ENCODE assay signal across 9 cellular contexts in genomic region chr6:80163754-80164187, GRCh38. TPM values are rescaled to one million over a fixed set of nuclear protein-coding genes. Genes with fewer than 3 reads are reported as not detected.
DNase-seq lines count a peak whose midpoint lies in the region; ATAC-seq and TF ChIP-seq lines count a peak whose summit lies in the region.
"Had no signal": no experiment of that assay in that cellular context is flagged by ENCODE, and none has a peak within 500 bp of the region (broad histone marks: within the 10 kb centered on the region; RNA-seq: fewer than 3 reads in every experiment).

No MANE protein-coding gene starts in this region.

- H3K27me3 Mint-ChIP-seq in T-helper 17 cell: no peaks in the 10 kb centered on the region
- H3K27me3 Mint-ChIP-seq in neural progenitor cell (ENCODE audit: insufficient read depth, low read depth): no peaks in the 10 kb centered on the region

- no peak overlapping the region for H3K4me2 ChIP-seq in mesenchymal stem cell (ENCODE audit: low read length, poor library complexity, severe bottlenecking)
- no peak overlapping the region for H3K4me2 ChIP-seq in neural progenitor cell

- H3K27me3 ChIP-seq in mesenchymal stem cell (ENCODE audit: control insufficient read depth in 1 of 2, insufficient read depth in 1 of 2, low read length in 2 of 2): no peaks in the 10 kb centered on the region
- H3K27me3 ChIP-seq in neural progenitor cell: no peaks in the 10 kb centered on the region

- H3K27ac ChIP-seq in mesenchymal stem cell (ENCODE audit: low read length, poor library complexity, severe bottlenecking) (no peak overlapping the region), neural progenitor cell (no peak overlapping the region)

- DNase-seq in GM03348 (ENCODE audit: low spot score) (peak; percentile 63), T-helper 17 cell (no peak), mesenchymal stem cell (peak; percentile 80), neural progenitor cell (ENCODE audit: low spot score) (no peak), NCI-H128 (lab: John Stamatoyannopoulos, UW; ENCODE audit: unreplicated experiment) (no peak)
- DNase-seq in NK-92 treated with Interleukin-12 subunit alpha and Interleukin-12 subunit beta, amount 100 ng/mL, for 24 hours (lab: John Stamatoyannopoulos, UW): no peak

- WGBS in mesenchymal stem cell: 32% methylated on average over 3 of the region's 3 CpGs

- no peak overlapping the region for H2BK5ac ChIP-seq in mesenchymal stem cell (ENCODE audit: low read depth, low read length, poor library complexity, severe bottlenecking)

- no peak overlapping the region for H3K27ac Mint-ChIP-seq in T-helper 17 cell
- no peak overlapping the region for H3K27ac Mint-ChIP-seq in neural progenitor cell
- H3K27ac Mint-ChIP-seq: nephron had no signal

- H3K4me3 ChIP-seq in mesenchymal stem cell (ENCODE audit: insufficient read depth in 1 of 2, low read depth in 1 of 2, low read length in 2 of 2): no peak overlapping the region
- no peak overlapping the region for H3K4me3 ChIP-seq in neural progenitor cell

- H2AK5ac ChIP-seq in mesenchymal stem cell (ENCODE audit: low read length, severe bottlenecking): no peak overlapping the region

- H3K4ac ChIP-seq in mesenchymal stem cell (ENCODE audit: low read depth in 1 of 2, low read length in 2 of 2): no peak overlapping the region

- H3K4me1 ChIP-seq in mesenchymal stem cell (ENCODE audit: control insufficient read depth, insufficient read depth, low read depth, low read length) (no peaks in the 10 kb centered on the region), neural progenitor cell (peaks cover 13% of the 10 kb centered on the region)

- no peaks in the 10 kb centered on the region for H3K79me2 ChIP-seq in neural progenitor cell (ENCODE audit: low read depth)

- no peak for TF ChIP-seq CTCF in neural progenitor cell (IDR thresholded peaks at IDR 0.05)

- peaks cover 0 to 5% of the 10 kb centered on the region in 2 experiments for H3K36me3 ChIP-seq in mesenchymal stem cell (ENCODE audit: control insufficient read depth in 1 of 2, insufficient read depth in 2 of 2, low read depth in 1 of 2, low read length in 2 of 2)
- no peaks in the 10 kb centered on the region for H3K36me3 ChIP-seq in neural progenitor cell

- ATAC-seq in GM21367 (IDR thresholded peaks at IDR 0.05; ENCODE audit: unreplicated experiment) (peak; percentile 72), HG03469 (IDR thresholded peaks at IDR 0.05; ENCODE audit: unreplicated experiment) (peak; percentile 71), T-helper 17 cell (peak; percentile 56)

- H3K36me3 Mint-ChIP-seq in T-helper 17 cell (ENCODE audit: low read depth): peaks cover 6% of the 10 kb centered on the region
- H3K36me3 Mint-ChIP-seq in neural progenitor cell: peaks cover under 1% of the 10 kb centered on the region

- no peak overlapping the region for H2BK12ac ChIP-seq in mesenchymal stem cell (ENCODE audit: low read length in 2 of 2)

- H3K4me3 Mint-ChIP-seq in T-helper 17 cell: no peak overlapping the region
- no peak overlapping the region for H3K4me3 Mint-ChIP-seq in neural progenitor cell
- H3K4me3 Mint-ChIP-seq: nephron had no signal

- H4K91ac ChIP-seq in mesenchymal stem cell (ENCODE audit: low read length): no peak overlapping the region

- H3K23ac ChIP-seq in mesenchymal stem cell (ENCODE audit: low read length in 2 of 2): no peak overlapping the region

- H3K4me1 Mint-ChIP-seq in T-helper 17 cell (peaks cover 2% of the 10 kb centered on the region), neural progenitor cell (peaks cover 3% of the 10 kb centered on the region)

- no peak overlapping the region for H2AFZ ChIP-seq in mesenchymal stem cell (ENCODE audit: low read depth, low read length)
- H2AFZ ChIP-seq in neural progenitor cell (replicated peaks): no peak overlapping the region

- no peak overlapping the region for H3K14ac ChIP-seq in mesenchymal stem cell (ENCODE audit: low read length in 2 of 2)

- peaks cover 24% of the 10 kb centered on the region for H4K20me1 ChIP-seq in neural progenitor cell (ENCODE audit: low read depth)

- no peak overlapping the region for H3K18ac ChIP-seq in mesenchymal stem cell (ENCODE audit: low read depth in 1 of 2, low read length in 2 of 2)

- peak overlapping the region; percentile 46 for H3K9ac ChIP-seq in mesenchymal stem cell (ENCODE audit: low read length)
- no peak overlapping the region for H3K9ac ChIP-seq in neural progenitor cell

- H3F3A ChIP-seq in neural progenitor cell (ENCODE audit: low read depth): no peaks in the 10 kb centered on the region

- H2BK120ac ChIP-seq in mesenchymal stem cell (ENCODE audit: low read depth, low read length): no peak overlapping the region

- H3K9me3 Mint-ChIP-seq in neural progenitor cell: peaks cover 2% of the 10 kb centered on the region
- H3K9me3 Mint-ChIP-seq: nephron had no signal

- H3K79me1 ChIP-seq in mesenchymal stem cell (replicated peaks; ENCODE audit: low read length, poor library complexity, severe bottlenecking): no peaks in the 10 kb centered on the region

- no peak overlapping the region for H2BK15ac ChIP-seq in mesenchymal stem cell (ENCODE audit: low read depth, poor library complexity, severe bottlenecking)

- H3K9me3 ChIP-seq in T-helper 17 cell (ENCODE audit: control insufficient read depth, low read length, poor library complexity, severe bottlenecking) (peaks cover 2% of the 10 kb centered on the region), mesenchymal stem cell (ENCODE audit: control insufficient read depth, low read length) (no peaks in the 10 kb centered on the region), neural progenitor cell (ENCODE audit: low read depth) (no peaks in the 10 kb centered on the region)

- peak overlapping the region; percentile 19 for H4K8ac ChIP-seq in mesenchymal stem cell (ENCODE audit: low read length)

RNA-seq across cellular contexts. Expression of gene BCKDHB, which starts 57.3 kb away (rescaled TPM):
- 10 to 100 TPM; 10.3 to 13.2 TPM for total RNA-seq in T-helper 17 cell
- polyA plus RNA-seq in mesenchymal stem cell (2013, experiment 1 of 2): 13.8 TPM
- 13.5 TPM for polyA plus RNA-seq in mesenchymal stem cell (2013, experiment 2 of 2)
- 48.2 and 48.5 TPM in 2 replicates for total RNA-seq in neural progenitor cell (ENCODE audit: low replicate concordance)

Comparison
In these comparisons a context has a peak if more than half of its experiments do, and no peak if none do; other contexts are left out.
1. DNase-seq: peak in GM03348 (single experiment) and mesenchymal stem cell (single experiment); none in T-helper 17 cell (0 of 3), NK-92 treated with Interleukin-12 subunit alpha and Interleukin-12 subunit beta, amount 100 ng/mL, for 24 hours (single experiment), neural progenitor cell (single experiment) and NCI-H128 (single experiment).
2. Peak in every context shown above with its lines, with median percentiles within 50 percentile points of each other: ATAC-seq.